In the genomic region with DNA sequence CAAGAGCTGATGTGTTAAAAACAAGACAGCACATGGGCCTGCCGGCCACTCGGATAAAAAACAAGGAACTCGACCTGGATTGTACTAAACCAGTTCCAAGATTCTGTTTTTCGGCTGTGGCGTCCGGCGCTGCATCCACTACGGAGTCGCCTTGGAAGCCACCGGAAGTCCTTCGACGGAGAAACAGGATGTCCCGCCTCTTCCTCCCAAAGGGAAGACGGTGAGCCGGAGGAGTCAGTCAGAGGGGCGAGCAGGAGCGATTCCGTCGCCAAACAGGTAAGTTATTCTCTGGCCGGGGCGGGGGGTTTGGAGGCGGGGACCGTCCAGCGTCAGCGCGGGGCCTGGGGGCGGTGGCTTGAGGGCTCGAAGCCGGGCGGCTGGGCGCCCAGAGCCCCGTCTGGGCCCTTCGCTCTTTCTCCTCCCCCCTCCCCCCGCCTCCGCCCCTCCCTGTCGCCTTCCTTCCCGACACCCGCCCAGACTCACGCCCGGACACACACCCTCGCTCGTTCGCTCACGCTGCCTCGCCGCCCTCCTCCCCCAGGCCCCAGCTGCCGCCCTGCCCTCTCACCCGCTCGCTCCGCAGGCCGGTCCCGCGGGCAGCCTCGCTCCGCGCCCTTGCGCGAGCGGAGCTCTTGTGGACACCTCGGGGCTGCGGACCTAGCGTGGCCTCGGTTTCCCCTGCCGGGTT, we compare ENCODE assay signal across 8 cellular contexts. TPM values are rescaled to one million over a fixed set of nuclear protein-coding genes. Genes with fewer than 3 reads are reported as not detected.
DNase-seq lines count a peak whose midpoint lies in the region; ATAC-seq and TF ChIP-seq lines count a peak whose summit lies in the region.

A gene with protein sequence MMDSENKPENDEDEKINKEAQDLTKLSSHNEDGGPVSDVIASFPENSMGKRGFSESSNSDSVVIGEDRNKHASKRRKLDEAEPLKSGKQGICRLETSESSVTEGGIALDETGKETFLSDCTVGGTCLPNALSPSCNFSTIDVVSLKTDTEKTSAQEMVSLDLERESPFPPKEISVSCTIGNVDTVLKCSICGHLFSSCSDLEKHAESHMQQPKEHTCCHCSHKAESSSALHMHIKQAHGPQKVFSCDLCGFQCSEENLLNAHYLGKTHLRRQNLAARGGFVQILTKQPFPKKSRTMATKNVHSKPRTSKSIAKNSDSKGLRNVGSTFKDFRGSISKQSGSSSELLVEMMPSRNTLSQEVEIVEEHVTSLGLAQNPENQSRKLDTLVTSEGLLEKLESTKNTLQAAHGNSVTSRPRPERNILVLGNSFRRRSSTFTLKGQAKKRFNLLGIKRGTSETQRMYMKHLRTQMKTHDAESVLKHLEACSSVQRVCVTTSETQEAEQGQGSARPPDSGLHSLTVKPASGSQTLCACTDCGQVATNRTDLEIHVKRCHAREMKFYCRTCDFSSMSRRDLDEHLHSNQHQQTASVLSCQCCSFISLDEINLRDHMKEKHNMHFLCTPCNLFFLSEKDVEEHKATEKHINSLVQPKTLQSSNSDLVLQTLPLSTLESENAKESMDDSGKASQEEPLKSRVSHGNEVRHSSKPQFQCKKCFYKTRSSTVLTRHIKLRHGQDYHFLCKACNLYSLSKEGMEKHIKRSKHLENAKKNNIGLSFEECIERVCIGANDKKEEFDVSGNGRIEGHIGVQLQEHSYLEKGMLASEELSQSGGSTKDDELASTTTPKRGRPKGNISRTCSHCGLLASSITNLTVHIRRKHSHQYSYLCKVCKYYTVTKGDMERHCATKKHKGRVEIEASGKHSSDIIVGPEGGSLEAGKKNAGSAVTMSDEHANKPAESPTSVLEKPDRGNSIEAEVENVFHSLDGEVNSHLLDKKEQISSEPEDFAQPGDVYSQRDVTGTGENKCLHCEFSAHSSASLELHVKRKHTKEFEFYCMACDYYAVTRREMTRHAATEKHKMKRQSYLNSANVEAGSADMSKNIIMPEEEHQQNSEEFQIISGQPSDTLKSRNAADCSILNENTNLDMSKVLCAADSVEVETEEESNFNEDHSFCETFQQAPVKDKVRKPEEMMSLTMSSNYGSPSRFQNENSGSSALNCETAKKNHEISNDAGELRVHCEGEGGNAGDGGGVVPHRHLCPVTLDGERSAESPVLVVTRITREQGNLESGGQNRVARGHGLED (N-terminal part only) (plus strand): TSS at position 209 of the 688 bp plus-strand sequence. CDS start 33,150 bp downstream, outside the sequence.

- TF ChIP-seq POLR2A in GM15510 (IDR thresholded peaks at IDR 0.05; ENCODE audit: borderline replicate concordance, extremely low read depth, insufficient read length) = peak; percentile 13
- peak; percentile 73 to 78 for TF ChIP-seq POLR2A in adrenal gland (IDR thresholded peaks at IDR 0.05)

- peaks cover 16 to 30% of the 10 kb centered on the region in 2 donors for H3K4me1 ChIP-seq in adrenal gland (replicated peaks in 1 of 2)
- H3K4me1 ChIP-seq in left ventricle myocardium inferior = peaks cover 55% of the 10 kb centered on the region
- H3K4me1 ChIP-seq in urinary bladder (ENCODE audit: insufficient read depth) = no peaks in the 10 kb centered on the region

- peak within 1 kb of the TSS; percentile 99 for H3K27ac Mint-ChIP-seq in progenitor cell of endocrine pancreas

- H3K4me3 ChIP-seq in adrenal gland = peak within 1 kb of the TSS; percentile 83 to 96 (median 94)
- peak within 1 kb of the TSS; percentile 89 for H3K4me3 ChIP-seq in left ventricle myocardium inferior
- H3K4me3 ChIP-seq in urinary bladder (ENCODE audit: low read depth, low read length) = peak within 1 kb of the TSS; percentile 68

- no peaks in the 10 kb centered on the region for H3K27me3 ChIP-seq in adrenal gland
- no peaks in the 10 kb centered on the region for H3K27me3 ChIP-seq in left ventricle myocardium inferior (ENCODE audit: low read depth)

- no peaks in the 10 kb centered on the region for H3K9me3 ChIP-seq in adrenal gland (replicated peaks in 1 of 3)
- no peaks in the 10 kb centered on the region for H3K9me3 ChIP-seq in left ventricle myocardium inferior (replicated peaks)

- H3K36me3 Mint-ChIP-seq in progenitor cell of endocrine pancreas (ENCODE audit: insufficient read depth) = peaks cover 2% of the 10 kb centered on the region

- H3K4me1 Mint-ChIP-seq in progenitor cell of endocrine pancreas (ENCODE audit: low read depth) = peaks cover 15% of the 10 kb centered on the region

- ATAC-seq in HG02884 (IDR thresholded peaks at IDR 0.05; ENCODE audit: unreplicated experiment) = peak; percentile 68

- H3K36me3 ChIP-seq in adrenal gland (replicated peaks in 1 of 2) (no peaks in the 10 kb centered on the region), left ventricle myocardium inferior (peaks cover 22% of the 10 kb centered on the region), urinary bladder (ENCODE audit: insufficient read depth) (no peaks in the 10 kb centered on the region)

- DNase-seq in NCI-H146 treated with DMSO at 0.1 percent for 48 hours (lab: John Stamatoyannopoulos, UW; ENCODE audit: unreplicated experiment) (peak; percentile 95), T-helper 1 cell (peak; percentile 71 to 91 (median 79)), adrenal gland (peak; percentile 87 to 93 (median 90)), left ventricle myocardium inferior (peak; percentile 87), progenitor cell of endocrine pancreas (ENCODE audit: low spot score, unreplicated experiment) (peak; percentile 82)

- H3K4me3 Mint-ChIP-seq in progenitor cell of endocrine pancreas (ENCODE audit: low read depth) = peak within 1 kb of the TSS; percentile 96

- H3K9me3 Mint-ChIP-seq in progenitor cell of endocrine pancreas (ENCODE audit: low read depth) = no peaks in the 10 kb centered on the region

- H3K27me3 Mint-ChIP-seq in progenitor cell of endocrine pancreas = no peaks in the 10 kb centered on the region

- intact Hi-C loops in adrenal gland (cut with DNase I) = loop anchor here in 1 of 2 donors (10.0 kb wide), 1 partner anchor 103 kb away; a partner anchor contains a TSS
- intact Hi-C loops in left ventricle myocardium inferior (cut with micrococcal nuclease) = no loop called here

- WGBS in adrenal gland, 4 donors = 0 to 3% (median 1%) methylated on average over 17 to 64 of the region's 64 CpGs
- WGBS in urinary bladder = under 1% methylated on average over 64 of the region's 64 CpGs

- TF ChIP-seq CTCF in adrenal gland (IDR thresholded peaks at IDR 0.05) = no peak
- TF ChIP-seq CTCF in left ventricle myocardium inferior (IDR thresholded peaks at IDR 0.05; ENCODE audit: borderline replicate concordance) = no peak
- TF ChIP-seq CTCF in progenitor cell of endocrine pancreas (IDR thresholded peaks at IDR 0.05; ENCODE audit: unreplicated experiment) = no peak

- H3K27ac ChIP-seq in adrenal gland = peak within 1 kb of the TSS; percentile 92 to 100 (median 98)
- peak within 1 kb of the TSS; percentile 99 for H3K27ac ChIP-seq in left ventricle myocardium inferior (replicated peaks)
- peak within 1 kb of the TSS; percentile 99 for H3K27ac ChIP-seq in urinary bladder (ENCODE audit: low read depth)

RNA-seq across cellular contexts. Expression of the gene that starts here (rescaled TPM):
- total RNA-seq in adrenal gland = 10 to 100 TPM in 4 of 8 donors, 1 to 10 TPM in 4; 6.9 to 20.2 (median 10.0) TPM
- 1 to 10 TPM; 2.5 to 4.4 (median 4.2) TPM for polyA plus RNA-seq in adrenal gland
- 10.6 TPM for total RNA-seq in left ventricle myocardium inferior
- 18.1 and 18.4 TPM in 2 replicates for total RNA-seq in progenitor cell of endocrine pancreas
- 40.8 TPM for total RNA-seq in urinary bladder
- 5.9 TPM for polyA plus RNA-seq in urinary bladder

Comparison
In these comparisons a context has a peak if more than half of its experiments do, and no peak if none do; other contexts are left out.
1. Peak in every context shown above with its lines: DNase-seq, ATAC-seq, H3K4me3 ChIP-seq and H3K27ac ChIP-seq.